ENCODE assay signal across 1 cellular context in the genomic region with DNA sequence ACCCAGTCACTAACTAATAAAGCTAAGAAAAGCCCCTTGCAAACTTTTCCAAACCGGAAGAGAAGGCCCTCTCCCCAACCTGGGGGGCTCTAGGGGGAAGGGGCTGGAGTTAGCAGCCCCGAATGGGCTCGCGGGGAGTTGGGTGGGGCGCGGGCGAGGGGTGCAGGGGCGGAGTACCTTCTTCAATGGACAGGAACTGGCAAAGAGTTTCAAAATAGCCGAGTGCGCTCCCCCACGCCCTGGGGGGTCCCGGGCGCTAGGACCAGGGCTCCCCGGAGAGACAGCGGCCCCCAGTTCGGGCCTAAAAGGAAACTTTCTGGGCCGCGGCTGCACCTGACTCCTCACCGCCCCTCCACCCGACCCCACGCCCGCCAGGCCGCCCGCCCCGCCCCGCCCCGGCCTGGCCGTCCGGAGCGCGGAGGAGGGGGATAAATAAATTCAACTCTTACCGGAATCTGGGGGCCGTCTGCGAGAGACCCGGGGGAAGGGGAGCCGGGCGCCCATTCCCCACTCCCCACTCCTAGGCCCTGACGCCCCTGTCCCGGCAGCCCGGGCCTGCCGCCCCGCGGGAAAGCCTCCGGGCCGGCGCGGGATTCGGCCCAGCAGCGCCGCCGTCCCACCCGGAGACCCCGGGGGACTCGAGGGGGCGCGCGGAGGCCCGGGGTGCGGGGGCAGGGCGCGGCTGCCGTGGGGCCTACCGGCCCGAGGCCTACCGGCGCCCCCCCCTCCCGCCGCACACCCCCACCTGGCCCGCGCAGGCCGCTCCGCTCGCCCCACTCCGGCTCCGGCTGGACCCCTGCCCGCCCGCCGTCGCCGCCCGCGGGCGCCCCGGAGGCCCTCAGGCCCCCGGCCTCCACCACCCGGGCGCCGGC.
TF ChIP-seq lines count a peak whose summit lies in the region.

No MANE protein-coding gene starts in this region.

TF ChIP-seq in HEK293, 187 proteins besides CTCF, POLR2A, EP300 and RAD21 (continued from another document):
- TF ChIP-seq, protein P1, sequence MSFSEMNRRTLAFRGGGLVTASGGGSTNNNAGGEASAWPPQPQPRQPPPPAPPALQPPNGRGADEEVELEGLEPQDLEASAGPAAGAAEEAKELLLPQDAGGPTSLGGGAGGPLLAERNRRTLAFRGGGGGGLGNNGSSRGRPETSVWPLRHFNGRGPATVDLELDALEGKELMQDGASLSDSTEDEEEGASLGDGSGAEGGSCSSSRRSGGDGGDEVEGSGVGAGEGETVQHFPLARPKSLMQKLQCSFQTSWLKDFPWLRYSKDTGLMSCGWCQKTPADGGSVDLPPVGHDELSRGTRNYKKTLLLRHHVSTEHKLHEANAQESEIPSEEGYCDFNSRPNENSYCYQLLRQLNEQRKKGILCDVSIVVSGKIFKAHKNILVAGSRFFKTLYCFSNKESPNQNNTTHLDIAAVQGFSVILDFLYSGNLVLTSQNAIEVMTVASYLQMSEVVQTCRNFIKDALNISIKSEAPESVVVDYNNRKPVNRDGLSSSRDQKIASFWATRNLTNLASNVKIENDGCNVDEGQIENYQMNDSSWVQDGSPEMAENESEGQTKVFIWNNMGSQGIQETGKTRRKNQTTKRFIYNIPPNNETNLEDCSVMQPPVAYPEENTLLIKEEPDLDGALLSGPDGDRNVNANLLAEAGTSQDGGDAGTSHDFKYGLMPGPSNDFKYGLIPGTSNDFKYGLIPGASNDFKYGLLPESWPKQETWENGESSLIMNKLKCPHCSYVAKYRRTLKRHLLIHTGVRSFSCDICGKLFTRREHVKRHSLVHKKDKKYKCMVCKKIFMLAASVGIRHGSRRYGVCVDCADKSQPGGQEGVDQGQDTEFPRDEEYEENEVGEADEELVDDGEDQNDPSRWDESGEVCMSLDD (tag by site-specific recombination; IDR thresholded peaks at IDR 0.05) = no peak
- TF ChIP-seq, protein P2, sequence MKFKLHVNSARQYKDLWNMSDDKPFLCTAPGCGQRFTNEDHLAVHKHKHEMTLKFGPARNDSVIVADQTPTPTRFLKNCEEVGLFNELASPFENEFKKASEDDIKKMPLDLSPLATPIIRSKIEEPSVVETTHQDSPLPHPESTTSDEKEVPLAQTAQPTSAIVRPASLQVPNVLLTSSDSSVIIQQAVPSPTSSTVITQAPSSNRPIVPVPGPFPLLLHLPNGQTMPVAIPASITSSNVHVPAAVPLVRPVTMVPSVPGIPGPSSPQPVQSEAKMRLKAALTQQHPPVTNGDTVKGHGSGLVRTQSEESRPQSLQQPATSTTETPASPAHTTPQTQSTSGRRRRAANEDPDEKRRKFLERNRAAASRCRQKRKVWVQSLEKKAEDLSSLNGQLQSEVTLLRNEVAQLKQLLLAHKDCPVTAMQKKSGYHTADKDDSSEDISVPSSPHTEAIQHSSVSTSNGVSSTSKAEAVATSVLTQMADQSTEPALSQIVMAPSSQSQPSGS (tag by site-specific recombination; IDR thresholded peaks at IDR 0.05; ENCODE audit: low read depth) = no peak
- TF ChIP-seq SETDB1 (IDR thresholded peaks at IDR 0.05; ENCODE audit: insufficient read length, low read length) (no peak), ZBTB8A (tag by site-specific recombination; IDR thresholded peaks at IDR 0.05) (peak; percentile 80), ZNF133 (tag by site-specific recombination; IDR thresholded peaks at IDR 0.05) (no peak), GLIS1 (tag by site-specific recombination; IDR thresholded peaks at IDR 0.05) (peak; percentile 69), SP7 (tag by site-specific recombination; IDR thresholded peaks at IDR 0.05) (0 out of 2 replicates have a peak, but pooled peaks have one; percentile 5), KLF8 (tag by site-specific recombination; IDR thresholded peaks at IDR 0.05) (peak; percentile 67; the same call in 1 of the 2 replicates), ZBTB48 (tag by site-specific recombination; IDR thresholded peaks at IDR 0.05) (no peak), KLF9 (tag by site-specific recombination; IDR thresholded peaks at IDR 0.05; ENCODE audit: low read depth) (no peak), ZNF184 (tag by site-specific recombination; IDR thresholded peaks at IDR 0.05) (no peak)
- TF ChIP-seq, protein P3, sequence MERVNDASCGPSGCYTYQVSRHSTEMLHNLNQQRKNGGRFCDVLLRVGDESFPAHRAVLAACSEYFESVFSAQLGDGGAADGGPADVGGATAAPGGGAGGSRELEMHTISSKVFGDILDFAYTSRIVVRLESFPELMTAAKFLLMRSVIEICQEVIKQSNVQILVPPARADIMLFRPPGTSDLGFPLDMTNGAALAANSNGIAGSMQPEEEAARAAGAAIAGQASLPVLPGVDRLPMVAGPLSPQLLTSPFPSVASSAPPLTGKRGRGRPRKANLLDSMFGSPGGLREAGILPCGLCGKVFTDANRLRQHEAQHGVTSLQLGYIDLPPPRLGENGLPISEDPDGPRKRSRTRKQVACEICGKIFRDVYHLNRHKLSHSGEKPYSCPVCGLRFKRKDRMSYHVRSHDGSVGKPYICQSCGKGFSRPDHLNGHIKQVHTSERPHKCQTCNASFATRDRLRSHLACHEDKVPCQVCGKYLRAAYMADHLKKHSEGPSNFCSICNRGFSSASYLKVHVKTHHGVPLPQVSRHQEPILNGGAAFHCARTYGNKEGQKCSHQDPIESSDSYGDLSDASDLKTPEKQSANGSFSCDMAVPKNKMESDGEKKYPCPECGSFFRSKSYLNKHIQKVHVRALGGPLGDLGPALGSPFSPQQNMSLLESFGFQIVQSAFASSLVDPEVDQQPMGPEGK (tag by site-specific recombination; IDR thresholded peaks at IDR 0.05) = 0 out of 2 replicates have a peak, but pooled peaks have one; percentile 65
- TF ChIP-seq, protein P4, sequence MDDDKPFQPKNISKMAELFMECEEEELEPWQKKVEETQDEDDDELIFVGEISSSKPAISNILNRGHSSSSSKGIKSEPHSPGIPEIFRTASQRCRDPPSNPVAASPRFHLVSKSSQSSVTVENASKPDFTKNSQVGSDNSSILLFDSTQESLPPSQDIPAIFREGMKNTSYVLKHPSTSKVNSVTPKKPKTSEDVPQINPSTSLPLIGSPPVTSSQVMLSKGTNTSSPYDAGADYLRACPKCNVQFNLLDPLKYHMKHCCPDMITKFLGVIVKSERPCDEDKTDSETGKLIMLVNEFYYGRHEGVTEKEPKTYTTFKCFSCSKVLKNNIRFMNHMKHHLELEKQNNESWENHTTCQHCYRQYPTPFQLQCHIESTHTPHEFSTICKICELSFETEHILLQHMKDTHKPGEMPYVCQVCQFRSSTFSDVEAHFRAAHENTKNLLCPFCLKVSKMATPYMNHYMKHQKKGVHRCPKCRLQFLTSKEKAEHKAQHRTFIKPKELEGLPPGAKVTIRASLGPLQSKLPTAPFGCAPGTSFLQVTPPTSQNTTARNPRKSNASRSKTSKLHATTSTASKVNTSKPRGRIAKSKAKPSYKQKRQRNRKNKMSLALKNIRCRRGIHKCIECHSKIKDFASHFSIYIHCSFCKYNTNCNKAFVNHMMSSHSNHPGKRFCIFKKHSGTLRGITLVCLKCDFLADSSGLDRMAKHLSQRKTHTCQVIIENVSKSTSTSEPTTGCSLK (tag by site-specific recombination; IDR thresholded peaks at IDR 0.05) = no peak
TF ChIP-seq in HEK293: peak in this region for 8.
